23 cellular contexts compared by ENCODE assay signal in the genomic region with DNA sequence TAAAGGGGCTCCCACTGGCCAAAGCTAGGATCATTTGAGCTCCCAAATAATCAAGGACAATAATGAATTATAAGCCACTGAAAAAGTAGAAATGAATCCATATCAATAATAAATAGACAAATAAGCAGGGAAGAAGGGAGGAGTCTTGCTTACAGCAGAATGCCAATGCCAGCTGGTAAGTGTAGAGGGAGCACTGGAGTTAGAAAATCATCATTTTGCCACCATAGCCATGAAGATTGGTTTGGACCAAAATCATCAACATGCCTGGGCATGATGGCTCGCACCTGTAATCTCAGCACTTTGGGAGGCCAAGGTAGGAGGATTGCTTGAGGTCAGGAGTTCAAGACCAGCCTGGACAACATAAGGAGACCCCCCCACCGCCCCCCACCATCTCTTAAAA. TPM values are rescaled to one million over a fixed set of nuclear protein-coding genes. Genes with fewer than 3 reads are reported as not detected.
DNase-seq lines count a peak whose midpoint lies in the region; ATAC-seq and TF ChIP-seq lines count a peak whose summit lies in the region.
"Had no signal": no experiment of that assay in that cellular context is flagged by ENCODE, and none has a peak within 500 bp of the region (broad histone marks: within the 10 kb centered on the region; RNA-seq: fewer than 3 reads in every experiment).

No MANE protein-coding gene starts in this region.

- no peak overlapping the region for H3K27ac Mint-ChIP-seq in activated naive CD8-positive, alpha-beta T cell treated with anti-CD3 and anti-CD28 coated beads for 36 hours
- H3K27ac Mint-ChIP-seq: type B pancreatic cell had no signal

- no peak for TF ChIP-seq EP300 in upper lobe of left lung (IDR thresholded peaks at IDR 0.05)

- H3K4me1 ChIP-seq in cardiac muscle cell (ENCODE audit: low read depth) (no peaks in the 10 kb centered on the region), heart right ventricle (no peaks in the 10 kb centered on the region), Loucy (ENCODE audit: insufficient read depth, low read length, poor library complexity, severe bottlenecking) (no peaks in the 10 kb centered on the region), upper lobe of left lung (no peaks in the 10 kb centered on the region)
- H3K4me1 ChIP-seq: lower lobe of right lung, sigmoid colon had no signal

- H3K27ac ChIP-seq in cardiac muscle cell (no peak overlapping the region), heart right ventricle (no peak overlapping the region), VCaP (no peak overlapping the region), upper lobe of left lung (no peak overlapping the region)
- H3K27ac ChIP-seq: lower lobe of right lung, sigmoid colon had no signal

- no peaks in the 10 kb centered on the region for H3K9me3 ChIP-seq in cardiac muscle cell (ENCODE audit: low read depth)
- no peaks in the 10 kb centered on the region for H3K9me3 ChIP-seq in heart right ventricle
- H3K9me3 ChIP-seq in Loucy (ENCODE audit: insufficient read depth, low read depth, low read length) = no peaks in the 10 kb centered on the region
- no peaks in the 10 kb centered on the region for H3K9me3 ChIP-seq in upper lobe of left lung
- H3K9me3 ChIP-seq: lower lobe of right lung, sigmoid colon had no signal

- TF ChIP-seq POLR2A in upper lobe of left lung (IDR thresholded peaks at IDR 0.05) = no peak

- no peak for ATAC-seq in heart right ventricle
- no peak for ATAC-seq in upper lobe of left lung (ENCODE audit: low FRiP score in 2 of 2)
- ATAC-seq: esophagus mucosa, lower lobe of right lung had no signal

- H3K4me2 ChIP-seq in Loucy (ENCODE audit: low read depth, low read length, poor library complexity, severe bottlenecking) = no peak overlapping the region

- no peaks in the 10 kb centered on the region for H3K9me3 Mint-ChIP-seq in activated naive CD8-positive, alpha-beta T cell treated with anti-CD3 and anti-CD28 coated beads for 36 hours
- H3K9me3 Mint-ChIP-seq: type B pancreatic cell had no signal

- H3K4me3 ChIP-seq in cardiac muscle cell (no peak overlapping the region), heart right ventricle (no peak overlapping the region), Loucy (ENCODE audit: low read length, poor library complexity, severe bottlenecking) (no peak overlapping the region), upper lobe of left lung (no peak overlapping the region)
- H3K4me3 ChIP-seq: lower lobe of right lung, sigmoid colon had no signal

- H3K36me3 Mint-ChIP-seq in activated naive CD8-positive, alpha-beta T cell treated with anti-CD3 and anti-CD28 coated beads for 36 hours = no peaks in the 10 kb centered on the region
- H3K36me3 Mint-ChIP-seq: type B pancreatic cell had no signal

- H4K20me1 ChIP-seq in Loucy (ENCODE audit: insufficient read depth, low read length, poor library complexity, severe bottlenecking) = no peaks in the 10 kb centered on the region

- H3K36me3 ChIP-seq in cardiac muscle cell (no peaks in the 10 kb centered on the region), heart right ventricle (peaks cover 0 to 5% (median 0%) of the 10 kb centered on the region in 9 donors), Loucy (ENCODE audit: insufficient read depth, low read length) (no peaks in the 10 kb centered on the region), upper lobe of left lung (no peaks in the 10 kb centered on the region)
- H3K36me3 ChIP-seq: lower lobe of right lung, sigmoid colon had no signal

- H3F3A ChIP-seq in Loucy (ENCODE audit: low read depth) = no peaks in the 10 kb centered on the region

- H3K27me3 ChIP-seq in cardiac muscle cell (no peaks in the 10 kb centered on the region), heart right ventricle (no peaks in the 10 kb centered on the region), Loucy (ENCODE audit: insufficient read depth, low read length, poor library complexity, severe bottlenecking) (no peaks in the 10 kb centered on the region), upper lobe of left lung (no peaks in the 10 kb centered on the region)
- H3K27me3 ChIP-seq: sigmoid colon had no signal

- WGBS in heart right ventricle, 2 donors = 97 to 100% methylated on average over 2 of the region's 2 CpGs
- 64% methylated on average over 2 of the region's 2 CpGs; no CpG with 5 or more reads in 1 of the 2 donors for WGBS in upper lobe of left lung, 2 donors

- TF ChIP-seq CTCF in cardiac muscle cell (IDR thresholded peaks at IDR 0.05; ENCODE audit: low read depth, low read length) (peak; percentile 4), heart right ventricle (IDR thresholded peaks at IDR 0.05) (no peak), Loucy (conservative IDR thresholded peaks at IDR 0.05; ENCODE audit: low read length) (peak; percentile 43), VCaP (conservative IDR thresholded peaks at IDR 0.05) (peak; percentile 14; the same call in 1 of the 2 replicates), upper lobe of left lung (IDR thresholded peaks at IDR 0.05) (no peak)

- no peaks in the 10 kb centered on the region for H3K9me2 ChIP-seq in Loucy (replicated peaks; ENCODE audit: low read depth, low read length)

- intact Hi-C loops in heart right ventricle (cut with DNase I) = loop anchor here in 7 of 10 donors (5.0 to 10.0 kb wide), 6 partner anchors 85 to 537 kb away; a partner anchor contains a TSS

- no peaks in the 10 kb centered on the region for H3K27me3 Mint-ChIP-seq in activated naive CD8-positive, alpha-beta T cell treated with anti-CD3 and anti-CD28 coated beads for 36 hours
- H3K27me3 Mint-ChIP-seq: type B pancreatic cell had no signal

- peaks cover 10% of the 10 kb centered on the region for H3K4me1 Mint-ChIP-seq in activated naive CD8-positive, alpha-beta T cell treated with anti-CD3 and anti-CD28 coated beads for 36 hours

- DNase-seq in cardiac muscle cell (ENCODE audit: low read depth in 1 of 2, low spot score in 1 of 2) = no peak
- DNase-seq in heart right ventricle = no peak
- no peak for DNase-seq in NCI-H1105 (lab: John Stamatoyannopoulos, UW)
- DNase-seq in upper lobe of left lung = no peak
- no peak for DNase-seq in NCI-H1417 treated with DMSO at 0.1 percent for 48 hours (lab: John Stamatoyannopoulos, UW)
- no peak for DNase-seq in activated naive CD8-positive, alpha-beta T cell treated with anti-CD3 and anti-CD28 coated beads for 36 hours
- DNase-seq: ACHN; activated naive CD4-positive, alpha-beta T cell treated with Interleukin-2 at 50 U/mL for 16 hours; activated T-cell treated with anti-CD3 and anti-CD28 coated beads, Interleukin-2, amount 50 U/mL, for 48 hours; C1 segment of cervical spinal cord; central memory CD4-positive, alpha-beta T cell; effector CD4-positive, alpha-beta T cell; kidney; lower lobe of right lung; NCI-H1105 treated with DMSO at 0.1 percent for 48 hours; NCI-H2081; NCI-H526; SHP77; sigmoid colon had no signal

- no peak overlapping the region for H3K9ac ChIP-seq in Loucy (ENCODE audit: low read depth, low read length, poor library complexity, severe bottlenecking)

- no peaks in the 10 kb centered on the region for H3K79me2 ChIP-seq in Loucy (ENCODE audit: insufficient read depth, low read length)

- H2AFZ ChIP-seq in Loucy (ENCODE audit: low read length) = no peak overlapping the region

- no peak overlapping the region for H3K4me3 Mint-ChIP-seq in activated naive CD8-positive, alpha-beta T cell treated with anti-CD3 and anti-CD28 coated beads for 36 hours
- H3K4me3 Mint-ChIP-seq: type B pancreatic cell had no signal

RNA-seq across cellular contexts. Expression of a gene that starts 20.4 kb away (rescaled TPM):
- 10.0 and 22.9 TPM in 2 replicates for total RNA-seq in cardiac muscle cell
- 9.4 and 11.5 TPM in 2 replicates for polyA plus RNA-seq in cardiac muscle cell
- 10 to 100 TPM; 18.1 to 59.7 (median 36.7) TPM for total RNA-seq in heart right ventricle
- 10 to 100 TPM in 1 of 2 donors, 1 to 10 TPM in 1; 8.1 to 16.7 TPM for polyA plus RNA-seq in heart right ventricle
- 10 to 100 TPM; 17.8 to 53.4 (median 41.8) TPM for total RNA-seq in upper lobe of left lung
- total RNA-seq in activated naive CD8-positive, alpha-beta T cell treated with anti-CD3 and anti-CD28 coated beads for 36 hours = 10 to 100 TPM; 65.6 to 71.0 TPM

Comparison
In these comparisons a context has a peak if more than half of its experiments do, and no peak if none do; other contexts are left out.
1. CTCF ChIP-seq: peak in cardiac muscle cell (single experiment), Loucy (single experiment) and VCaP (single experiment); none in heart right ventricle (0 of 9) and upper lobe of left lung (0 of 6).